ENCODE assay signal across 1 cellular context in genomic region chr2:197704434-197705142, GRCh38.
TF ChIP-seq lines count a peak whose summit lies in the region.

No MANE protein-coding gene starts in this region.

TF ChIP-seq in HEK293T, 16 proteins besides CTCF, POLR2A, EP300 and RAD21 (continued from another document):
- TF ChIP-seq PKNOX1 (IDR thresholded peaks at IDR 0.05) = no peak
